1 cellular context compared by ENCODE assay signal in the genomic region with DNA sequence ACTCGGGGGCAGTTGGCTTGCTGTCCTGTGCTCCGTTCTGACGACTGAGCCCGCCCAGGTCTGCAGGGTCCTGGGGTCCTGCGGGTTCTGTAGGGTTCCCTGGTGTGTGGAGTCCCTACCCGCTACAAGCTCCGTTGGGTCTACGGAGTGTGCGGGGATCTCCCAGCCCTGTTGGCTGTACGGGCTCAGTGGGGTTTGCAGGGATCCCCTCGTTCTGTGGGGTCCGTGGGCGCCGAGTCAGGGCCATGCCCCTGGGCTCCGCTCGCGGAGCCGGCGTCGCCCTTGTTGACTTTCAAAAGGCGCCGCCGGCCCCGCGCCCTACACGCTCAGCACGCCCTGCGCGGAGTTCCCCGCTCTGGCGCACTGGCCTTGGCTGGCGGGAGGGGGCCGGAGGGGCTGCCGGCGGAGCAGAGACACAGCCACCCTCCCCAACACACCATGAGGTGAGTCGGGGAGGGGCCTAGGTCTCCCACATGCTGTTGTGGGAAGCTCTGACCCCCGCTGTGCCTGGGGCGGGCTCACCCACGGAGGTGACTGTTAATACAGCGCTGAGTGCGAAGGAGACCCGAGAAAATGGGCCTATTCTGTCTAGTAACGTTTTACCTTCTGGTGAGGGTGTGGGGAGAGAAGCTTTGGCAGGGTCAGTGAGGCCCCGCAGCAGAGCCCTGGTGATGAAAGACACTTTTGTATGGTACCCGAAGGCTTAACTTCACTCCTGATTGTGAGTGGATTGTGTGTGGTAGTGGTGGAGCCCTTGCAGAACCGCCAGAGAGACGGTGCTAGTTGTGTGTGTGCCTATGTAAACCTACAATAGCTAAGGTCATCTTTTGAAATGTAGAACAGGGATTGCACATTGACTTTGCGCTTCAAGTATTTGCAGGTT.
TF ChIP-seq lines count a peak whose summit lies in the region.

No MANE protein-coding gene starts in this region.

TF ChIP-seq in HepG2, 621 proteins besides CTCF, POLR2A, EP300 and RAD21 (continued from another document and continues in another):
- TF ChIP-seq ZNF646 (CRISPR knock-in tag; IDR thresholded peaks at IDR 0.05) (peak; percentile 92), AFF4 (CRISPR knock-in tag; IDR thresholded peaks at IDR 0.05) (peak; percentile 40; the same call in 1 of the 2 replicates), CREB3 (CRISPR knock-in tag; IDR thresholded peaks at IDR 0.05) (no peak), PBX2 (CRISPR knock-in tag; IDR thresholded peaks at IDR 0.05) (no peak), NFKBIZ (CRISPR knock-in tag; IDR thresholded peaks at IDR 0.05) (no peak), ZNF275 (CRISPR knock-in tag; IDR thresholded peaks at IDR 0.05; ENCODE audit: borderline replicate concordance) (no peak), ZNF770 (CRISPR knock-in tag; IDR thresholded peaks at IDR 0.05) (no peak), ETV6 (CRISPR knock-in tag; conservative IDR thresholded peaks at IDR 0.05) (peak; percentile 57; the same call in 1 of the 2 replicates), ZNF737 (CRISPR knock-in tag; IDR thresholded peaks at IDR 0.05; ENCODE audit: borderline replicate concordance) (no peak; the same call in 1 of the 2 replicates), ZNF83 (CRISPR knock-in tag; IDR thresholded peaks at IDR 0.05; ENCODE audit: borderline replicate concordance) (peak; percentile 85; the same call in 1 of the 2 replicates), MED13 (CRISPR knock-in tag; IDR thresholded peaks at IDR 0.05) (no peak), MXD3 (CRISPR knock-in tag; IDR thresholded peaks at IDR 0.05) (peak; percentile 91), ARNT (IDR thresholded peaks at IDR 0.05) (no peak), PHF8 (CRISPR knock-in tag; IDR thresholded peaks at IDR 0.05) (peak; percentile 82), MEF2D (CRISPR knock-in tag; IDR thresholded peaks at IDR 0.05) (peak; percentile 60; the same call in 1 of the 2 replicates), HOXA3 (CRISPR knock-in tag; IDR thresholded peaks at IDR 0.05) (peak; percentile 92), ISX (CRISPR knock-in tag; conservative IDR thresholded peaks at IDR 0.05) (no peak), ZNF558 (CRISPR knock-in tag; IDR thresholded peaks at IDR 0.05; ENCODE audit: borderline replicate concordance) (peak; percentile 92; the same call in 1 of the 2 replicates), ATM (IDR thresholded peaks at IDR 0.05; ENCODE audit: borderline replicate concordance) (no peak)
- TF ChIP-seq, protein P1, sequence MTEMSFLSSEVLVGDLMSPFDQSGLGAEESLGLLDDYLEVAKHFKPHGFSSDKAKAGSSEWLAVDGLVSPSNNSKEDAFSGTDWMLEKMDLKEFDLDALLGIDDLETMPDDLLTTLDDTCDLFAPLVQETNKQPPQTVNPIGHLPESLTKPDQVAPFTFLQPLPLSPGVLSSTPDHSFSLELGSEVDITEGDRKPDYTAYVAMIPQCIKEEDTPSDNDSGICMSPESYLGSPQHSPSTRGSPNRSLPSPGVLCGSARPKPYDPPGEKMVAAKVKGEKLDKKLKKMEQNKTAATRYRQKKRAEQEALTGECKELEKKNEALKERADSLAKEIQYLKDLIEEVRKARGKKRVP (CRISPR knock-in tag; IDR thresholded peaks at IDR 0.05) = peak in 1 of 2 experiments; percentile 77; a peak in 1 of 4 replicates
- TF ChIP-seq, protein P2, sequence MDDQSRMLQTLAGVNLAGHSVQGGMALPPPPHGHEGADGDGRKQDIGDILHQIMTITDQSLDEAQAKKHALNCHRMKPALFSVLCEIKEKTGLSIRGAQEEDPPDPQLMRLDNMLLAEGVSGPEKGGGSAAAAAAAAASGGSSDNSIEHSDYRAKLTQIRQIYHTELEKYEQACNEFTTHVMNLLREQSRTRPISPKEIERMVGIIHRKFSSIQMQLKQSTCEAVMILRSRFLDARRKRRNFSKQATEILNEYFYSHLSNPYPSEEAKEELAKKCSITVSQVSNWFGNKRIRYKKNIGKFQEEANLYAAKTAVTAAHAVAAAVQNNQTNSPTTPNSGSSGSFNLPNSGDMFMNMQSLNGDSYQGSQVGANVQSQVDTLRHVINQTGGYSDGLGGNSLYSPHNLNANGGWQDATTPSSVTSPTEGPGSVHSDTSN (CRISPR knock-in tag; IDR thresholded peaks at IDR 0.05; ENCODE audit: borderline replicate concordance) = no peak
- TF ChIP-seq, protein P3, sequence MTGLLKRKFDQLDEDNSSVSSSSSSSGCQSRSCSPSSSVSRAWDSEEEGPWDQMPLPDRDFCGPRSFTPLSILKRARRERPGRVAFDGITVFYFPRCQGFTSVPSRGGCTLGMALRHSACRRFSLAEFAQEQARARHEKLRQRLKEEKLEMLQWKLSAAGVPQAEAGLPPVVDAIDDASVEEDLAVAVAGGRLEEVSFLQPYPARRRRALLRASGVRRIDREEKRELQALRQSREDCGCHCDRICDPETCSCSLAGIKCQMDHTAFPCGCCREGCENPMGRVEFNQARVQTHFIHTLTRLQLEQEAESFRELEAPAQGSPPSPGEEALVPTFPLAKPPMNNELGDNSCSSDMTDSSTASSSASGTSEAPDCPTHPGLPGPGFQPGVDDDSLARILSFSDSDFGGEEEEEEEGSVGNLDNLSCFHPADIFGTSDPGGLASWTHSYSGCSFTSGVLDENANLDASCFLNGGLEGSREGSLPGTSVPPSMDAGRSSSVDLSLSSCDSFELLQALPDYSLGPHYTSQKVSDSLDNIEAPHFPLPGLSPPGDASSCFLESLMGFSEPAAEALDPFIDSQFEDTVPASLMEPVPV (CRISPR knock-in tag; IDR thresholded peaks at IDR 0.05) = peak; percentile 59; the same call in 1 of the 2 replicates
- TF ChIP-seq, protein P4, sequence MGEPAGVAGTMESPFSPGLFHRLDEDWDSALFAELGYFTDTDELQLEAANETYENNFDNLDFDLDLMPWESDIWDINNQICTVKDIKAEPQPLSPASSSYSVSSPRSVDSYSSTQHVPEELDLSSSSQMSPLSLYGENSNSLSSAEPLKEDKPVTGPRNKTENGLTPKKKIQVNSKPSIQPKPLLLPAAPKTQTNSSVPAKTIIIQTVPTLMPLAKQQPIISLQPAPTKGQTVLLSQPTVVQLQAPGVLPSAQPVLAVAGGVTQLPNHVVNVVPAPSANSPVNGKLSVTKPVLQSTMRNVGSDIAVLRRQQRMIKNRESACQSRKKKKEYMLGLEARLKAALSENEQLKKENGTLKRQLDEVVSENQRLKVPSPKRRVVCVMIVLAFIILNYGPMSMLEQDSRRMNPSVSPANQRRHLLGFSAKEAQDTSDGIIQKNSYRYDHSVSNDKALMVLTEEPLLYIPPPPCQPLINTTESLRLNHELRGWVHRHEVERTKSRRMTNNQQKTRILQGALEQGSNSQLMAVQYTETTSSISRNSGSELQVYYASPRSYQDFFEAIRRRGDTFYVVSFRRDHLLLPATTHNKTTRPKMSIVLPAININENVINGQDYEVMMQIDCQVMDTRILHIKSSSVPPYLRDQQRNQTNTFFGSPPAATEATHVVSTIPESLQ (CRISPR knock-in tag; conservative IDR thresholded peaks at IDR 0.05) = peak; percentile 42; the same call in 1 of the 2 replicates
